8 cellular contexts compared by ENCODE assay signal in genomic region chr16:24980077-24980793, GRCh38. TPM values are rescaled to one million over a fixed set of nuclear protein-coding genes. Genes with fewer than 3 reads are reported as not detected.
DNase-seq lines count a peak whose midpoint lies in the region; ATAC-seq and TF ChIP-seq lines count a peak whose summit lies in the region.

No MANE protein-coding gene starts in this region.

- H3K36me3 ChIP-seq in vagina, result peaks cover 0 to 14% of the 10 kb centered on the region in 2 donors

- H3K9me3 ChIP-seq in vagina, result no peaks in the 10 kb centered on the region

- H3K4me1 ChIP-seq in vagina, result peaks cover 53% of the 10 kb centered on the region

- H3K27ac ChIP-seq in vagina, result peak overlapping the region; percentile 48

- peak; percentile 40 for ATAC-seq in HG03565 (IDR thresholded peaks at IDR 0.05; ENCODE audit: unreplicated experiment)
- no peak for ATAC-seq in GM19328 (IDR thresholded peaks at IDR 0.05; ENCODE audit: unreplicated experiment)

- no peak for TF ChIP-seq POLR2A in vagina (IDR thresholded peaks at IDR 0.05)

- no peaks in the 10 kb centered on the region for H3K27me3 ChIP-seq in vagina

- no peak for TF ChIP-seq CTCF in vagina (IDR thresholded peaks at IDR 0.05)

- peak; percentile 52 for DNase-seq in stimulated activated CD4-positive, alpha-beta T cell treated with anti-CD3 and anti-CD28 coated beads, Interleukin-1b, Interleukin-23, amount 100 ng/mL, for 48 hours
- no peak for DNase-seq in stimulated activated CD4-positive, alpha-beta T cell treated with anti-CD3 and anti-CD28 coated beads, Interleukin-4, amount 100 ng/mL, for 4 hours
- DNase-seq in glomerular visceral epithelial cell (ENCODE audit: extremely low spot score), result peak; percentile 13
- no peak for DNase-seq in vagina (ENCODE audit: extremely low spot score in 2 of 2)
- no peak for DNase-seq in NCI-H345 treated with DMSO at 0.1 percent for 48 hours (lab: John Stamatoyannopoulos, UW; ENCODE audit: unreplicated experiment)
- DNase-seq in stimulated activated naive CD4-positive, alpha-beta T cell treated with Interleukin-2 at 50 U/mL for 16 hours (lab: John Stamatoyannopoulos, UW), result no peak

- H3K4me3 ChIP-seq in vagina, result peak overlapping the region in 1 of 2 donors; percentile 17

- intact Hi-C loops in vagina (cut with DNase I), result no loop called here

RNA-seq across cellular contexts. Expression of gene ARHGAP17, which starts 34.9 kb away (rescaled TPM):
- 52.1 TPM for total RNA-seq in vagina

Comparison
In these comparisons a context has a peak if more than half of its experiments do, and no peak if none do; other contexts are left out.
1. DNase-seq: peak in stimulated activated CD4-positive, alpha-beta T cell treated with anti-CD3 and anti-CD28 coated beads, Interleukin-1b, Interleukin-23, amount 100 ng/mL, for 48 hours (single experiment) and glomerular visceral epithelial cell (single experiment); none in stimulated activated CD4-positive, alpha-beta T cell treated with anti-CD3 and anti-CD28 coated beads, Interleukin-4, amount 100 ng/mL, for 4 hours (0 of 2), vagina (0 of 2), NCI-H345 treated with DMSO at 0.1 percent for 48 hours (single experiment) and stimulated activated naive CD4-positive, alpha-beta T cell treated with Interleukin-2 at 50 U/mL for 16 hours (single experiment).